ENCODE assay signal across 1 cellular context in the genomic region with DNA sequence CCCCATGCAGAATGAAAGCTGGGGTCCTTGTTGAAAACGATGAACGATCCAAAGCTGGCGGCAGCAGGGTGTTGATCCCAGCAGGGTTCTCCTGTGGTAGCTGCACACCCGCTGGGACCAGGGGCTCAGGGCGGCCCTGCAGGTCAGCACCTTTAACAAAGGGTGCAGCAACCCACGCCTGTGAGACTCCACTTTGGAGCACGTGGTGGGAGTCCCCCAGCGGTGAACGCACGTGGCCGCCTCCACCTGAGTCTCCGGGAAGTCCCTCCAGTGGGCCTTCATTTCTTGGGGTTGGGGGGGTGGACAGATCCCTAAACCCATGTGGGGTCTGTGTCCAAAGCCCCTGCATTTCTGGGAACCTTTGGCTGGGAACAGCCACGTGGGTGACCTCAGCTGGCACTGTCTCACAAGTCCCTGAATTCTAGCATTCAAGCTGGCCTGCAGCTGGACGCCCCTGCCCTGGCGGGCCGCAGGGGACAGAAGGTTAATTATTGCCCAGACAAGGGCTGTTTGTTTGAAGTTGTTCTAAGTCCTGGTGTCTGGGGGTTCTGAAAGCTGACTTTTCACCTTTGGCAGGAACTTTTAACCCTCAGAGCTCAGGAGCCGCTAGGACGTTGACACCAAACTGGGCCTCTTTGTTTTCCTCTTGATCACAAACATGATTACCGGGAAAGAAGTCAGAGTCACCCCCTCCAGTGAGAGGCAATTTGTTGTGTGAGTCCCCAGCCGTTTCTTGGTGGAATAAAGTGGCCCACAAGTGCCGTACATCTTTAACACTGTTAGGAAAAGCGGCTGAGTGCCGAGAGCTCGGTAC.
TF ChIP-seq lines count a peak whose summit lies in the region.

No MANE protein-coding gene starts in this region.

TF ChIP-seq in GM23338, 12 proteins besides CTCF, POLR2A, EP300 and RAD21 (continued from another document):
- TF ChIP-seq STAT1 (IDR thresholded peaks at IDR 0.05; ENCODE audit: unreplicated experiment) (no peak), CREB1 (CRISPR knock-in tag; IDR thresholded peaks at IDR 0.05; ENCODE audit: low read depth) (no peak), JUNB (IDR thresholded peaks at IDR 0.05; ENCODE audit: unreplicated experiment) (no peak)
